In the genomic region with DNA sequence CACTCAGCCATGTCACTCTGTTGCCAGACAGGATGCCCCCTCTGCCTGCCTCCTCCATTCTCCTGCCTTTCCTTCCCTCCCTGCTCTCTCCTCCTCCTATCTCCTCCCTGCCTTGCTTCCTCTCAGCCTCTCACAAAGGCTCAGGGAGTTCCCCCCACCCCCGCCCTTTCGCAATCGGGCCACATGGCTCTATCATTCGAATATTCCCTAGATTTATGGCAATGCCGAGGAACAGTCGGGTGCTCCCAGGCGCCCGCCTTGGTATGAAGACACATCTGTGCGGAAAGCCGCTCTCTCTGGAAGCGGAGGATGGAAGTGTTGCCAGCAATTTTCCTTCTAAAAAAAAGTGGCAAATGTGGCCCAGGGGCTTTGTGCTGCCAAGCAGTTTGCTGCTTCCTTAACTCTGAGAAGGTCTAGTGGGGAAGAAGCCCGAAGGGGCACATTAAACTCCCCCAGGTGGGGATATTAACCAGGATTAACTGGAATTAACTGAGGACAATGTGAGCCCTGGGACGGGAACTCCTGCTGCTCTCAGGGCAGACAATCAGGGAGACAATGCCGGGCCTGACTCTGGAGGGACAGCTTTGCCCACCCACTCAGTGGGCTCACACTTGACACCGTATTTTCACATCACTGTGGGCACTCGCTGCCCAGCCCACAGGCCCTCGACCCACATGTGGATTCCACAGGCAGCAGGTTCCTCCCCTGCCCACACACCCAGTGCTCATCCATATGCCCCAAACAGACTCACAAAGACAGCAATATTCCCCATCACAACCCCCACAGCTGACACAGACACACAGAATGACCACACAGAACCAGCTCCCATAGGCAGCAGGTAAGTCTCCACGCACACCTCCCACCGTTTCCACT, we compare ENCODE assay signal across 9 cellular contexts.
DNase-seq lines count a peak whose midpoint lies in the region; ATAC-seq and TF ChIP-seq lines count a peak whose summit lies in the region.
"Had no signal": no experiment of that assay in that cellular context is flagged by ENCODE, and none has a peak within 500 bp of the region (broad histone marks: within the 10 kb centered on the region; RNA-seq: fewer than 3 reads in every experiment).

No MANE protein-coding gene starts in this region.

- no peaks in the 10 kb centered on the region for H3K36me3 ChIP-seq in PC-3 (ENCODE audit: low read depth, low read length)

- H3K27me3 ChIP-seq in PC-3 (ENCODE audit: low read length) = no peaks in the 10 kb centered on the region

- H3K79me2 ChIP-seq in PC-3 (ENCODE audit: low read length) = no peaks in the 10 kb centered on the region

- no TSS peak for BruUV-seq in PC-3 (replicated peaks; lab: Mats Ljungman, UMichigan)

- peak; percentile 42 for DNase-seq in ELR (ENCODE audit: low read depth)
- DNase-seq in PC-3 = no peak
- peak; percentile 93 for DNase-seq in fibroblast of mammary gland (ENCODE audit: low read depth)
- DNase-seq in skeletal muscle cell (ENCODE audit: low read depth) = peak; percentile 79
- DNase-seq in NCI-H2107 treated with DMSO at 0.1 percent for 48 hours (lab: John Stamatoyannopoulos, UW; ENCODE audit: unreplicated experiment) = no peak
- no peak for DNase-seq in effector CD8-positive, alpha-beta T cell (lab: John Stamatoyannopoulos, UW)
- no peak for DNase-seq in kidney glomerular epithelial cell (lab: John Stamatoyannopoulos, UW)

- no peaks in the 10 kb centered on the region for H3K9me2 ChIP-seq in PC-3 (replicated peaks; ENCODE audit: low read length)

- no peak overlapping the region for H3K4me2 ChIP-seq in PC-3 (ENCODE audit: low read length)

- POLR2A ChIA-PET in PC-3 (lab: Charles Lee; ENCODE audit: unreplicated experiment) = no interaction called here

- H4K20me1 ChIP-seq in PC-3 (ENCODE audit: low read length) = no peaks in the 10 kb centered on the region

- H3K9me3 ChIP-seq in PC-3 (ENCODE audit: low read length) = no peaks in the 10 kb centered on the region

- ATAC-seq in PC-3 (no peak), HG03521 (IDR thresholded peaks at IDR 0.05; ENCODE audit: unreplicated experiment) (no peak)
- ATAC-seq: HCT116 had no signal

- no peak for TF ChIP-seq CTCF in PC-3 (conservative IDR thresholded peaks at IDR 0.05; ENCODE audit: low read depth, low read length)
- TF ChIP-seq CTCF in fibroblast of mammary gland (conservative IDR thresholded peaks at IDR 0.05; ENCODE audit: control insufficient read depth, insufficient read depth, low read depth, low read length) = no peak

- peak overlapping the region; percentile 20; the same call in 1 of the 2 replicates for H3K27ac ChIP-seq in PC-3 (ENCODE audit: low read length)

- CTCF ChIA-PET in PC-3 (lab: Charles Lee) = no interaction called here

- no peak overlapping the region for H2AFZ ChIP-seq in PC-3 (ENCODE audit: low read length)

- intact Hi-C loops in PC-3 (cut with micrococcal nuclease) = no loop called here

- no peak overlapping the region; the same call in 1 of the 2 replicates for H3K9ac ChIP-seq in PC-3 (ENCODE audit: low read length)

- no peaks in the 10 kb centered on the region for H3F3A ChIP-seq in PC-3 (ENCODE audit: low read length, unreplicated experiment)

- peaks cover 23% of the 10 kb centered on the region for H3K4me1 ChIP-seq in PC-3 (ENCODE audit: insufficient read depth, low read length)

- H3K4me3 ChIP-seq in PC-3 (ENCODE audit: low read length) (no peak overlapping the region), fibroblast of mammary gland (ENCODE audit: control insufficient read depth, low read depth, low read length) (no peak overlapping the region), skeletal muscle cell (ENCODE audit: low read depth, low read length) (no peak overlapping the region)

Comparison
In these comparisons a context has a peak if more than half of its experiments do, and no peak if none do; other contexts are left out.
1. DNase-seq: peak in ELR (single experiment), fibroblast of mammary gland (single experiment) and skeletal muscle cell (single experiment); none in PC-3 (single experiment), NCI-H2107 treated with DMSO at 0.1 percent for 48 hours (single experiment), effector CD8-positive, alpha-beta T cell (single experiment) and kidney glomerular epithelial cell (single experiment).